ENCODE assay signal across 8 cellular contexts in the genomic region with DNA sequence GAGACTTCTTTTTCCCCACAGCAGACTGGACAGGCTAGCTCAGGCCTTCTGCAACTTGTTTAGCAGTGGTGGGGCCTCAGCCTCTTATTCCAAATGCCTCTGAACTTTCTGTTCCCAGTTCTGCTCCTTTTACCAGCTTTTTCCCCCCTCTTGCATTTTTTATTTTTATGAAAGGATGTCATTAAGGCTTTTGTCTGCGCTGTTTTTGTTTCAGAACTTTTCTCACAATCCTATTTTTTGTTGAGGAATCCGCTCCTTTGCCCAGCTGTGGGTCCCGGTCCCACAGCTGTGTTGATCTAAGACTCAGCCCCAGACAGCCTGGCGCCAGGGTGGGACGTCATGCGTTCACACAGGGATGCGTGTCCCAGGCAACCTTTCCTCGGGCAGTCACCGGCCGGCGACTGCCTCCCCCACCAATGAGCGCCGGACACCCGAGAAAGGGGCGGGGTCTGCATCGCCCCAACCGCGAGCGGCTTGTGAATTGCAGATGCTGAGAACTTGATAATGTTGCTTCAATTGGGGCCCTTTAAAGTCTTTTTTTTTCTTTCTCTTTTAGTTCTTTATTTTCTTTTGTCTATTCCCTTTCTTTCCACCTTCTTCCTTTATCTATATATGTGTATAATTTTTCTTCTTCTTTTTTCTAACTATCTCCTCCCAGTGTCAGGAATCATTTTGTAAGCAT. TPM values are rescaled to one million over a fixed set of nuclear protein-coding genes. Genes with fewer than 3 reads are reported as not detected.
DNase-seq lines count a peak whose midpoint lies in the region; ATAC-seq and TF ChIP-seq lines count a peak whose summit lies in the region.

No MANE protein-coding gene starts in this region.

- CTCF ChIA-PET in AG04450 (lab: Charles Lee) = interaction anchor here (5.3 kb wide), 1 partner anchor 73 kb away, joined by 28 read pairs; no protein-coding TSS in a partner anchor

- no peaks in the 10 kb centered on the region for H3K36me3 Mint-ChIP-seq in activated T-cell treated with anti-CD3 and anti-CD28 coated beads, Interleukin-2, amount 50 U/mL, for 4 hours (ENCODE audit: insufficient read depth)
- H3K36me3 Mint-ChIP-seq in nephron (ENCODE audit: low read depth) = peaks cover 16% of the 10 kb centered on the region
- H3K36me3 Mint-ChIP-seq in activated T-helper 2 cell treated with anti-CD3 and anti-CD28 coated beads, Interferon-gamma antibody, Interleukin-2, Interleukin-4, amounts not matched to agents 10 μg/mL and 5 μg/mL and 100 μg/mL, durations not matched to agents 14 hours and 24 hours and 36 hours (ENCODE audit: low read depth) = peaks cover 5% of the 10 kb centered on the region

- peak overlapping the region; percentile 31 for H3K4me3 ChIP-seq in AG04450 (ENCODE audit: low read depth, low read length)

- no peaks in the 10 kb centered on the region for H3K9me3 Mint-ChIP-seq in activated T-cell treated with anti-CD3 and anti-CD28 coated beads, Interleukin-2, amount 50 U/mL, for 4 hours
- H3K9me3 Mint-ChIP-seq in nephron = no peaks in the 10 kb centered on the region
- no peaks in the 10 kb centered on the region for H3K9me3 Mint-ChIP-seq in activated T-helper 2 cell treated with anti-CD3 and anti-CD28 coated beads, Interferon-gamma antibody, Interleukin-2, Interleukin-4, amounts not matched to agents 10 μg/mL and 5 μg/mL and 100 μg/mL, durations not matched to agents 14 hours and 24 hours and 36 hours

- POLR2A ChIA-PET in AG04450 (lab: Yijun Ruan, JAX) = interaction anchor here (0.5 to 1.7 kb wide), 3 partner anchors 15 to 460 kb away, joined by 3 to 8 read pairs (median 4); no protein-coding TSS in a partner anchor

- DNase-seq in AG04450 (ENCODE audit: low read depth, low spot score) (peak; percentile 92), GM19240 (ENCODE audit: insufficient read length, low spot score) (peak; percentile 68), NCI-H2196 treated with DMSO at 0.1 percent for 48 hours (lab: John Stamatoyannopoulos, UW; ENCODE audit: unreplicated experiment) (peak; percentile 94), foreskin keratinocyte (peak; percentile 63 to 75)
- no peak for DNase-seq in activated T-cell treated with anti-CD3 and anti-CD28 coated beads, Interleukin-2, amount 50 U/mL, for 4 hours
- DNase-seq in activated T-helper 2 cell treated with anti-CD3 and anti-CD28 coated beads, Interferon-gamma antibody, Interleukin-2, Interleukin-4, amounts not matched to agents 10 μg/mL and 5 μg/mL and 100 μg/mL, durations not matched to agents 14 hours and 24 hours and 36 hours (ENCODE audit: low spot score) = no peak

- peak overlapping the region; percentile 99 for H3K27ac Mint-ChIP-seq in nephron
- H3K27ac Mint-ChIP-seq in activated T-helper 2 cell treated with anti-CD3 and anti-CD28 coated beads, Interferon-gamma antibody, Interleukin-2, Interleukin-4, amounts not matched to agents 10 μg/mL and 5 μg/mL and 100 μg/mL, durations not matched to agents 14 hours and 24 hours and 36 hours = no peak overlapping the region

- peaks cover 5% of the 10 kb centered on the region for H3K4me1 ChIP-seq in foreskin keratinocyte

- peaks cover 14% of the 10 kb centered on the region for H3K27me3 Mint-ChIP-seq in activated T-cell treated with anti-CD3 and anti-CD28 coated beads, Interleukin-2, amount 50 U/mL, for 4 hours (ENCODE audit: low read depth)
- H3K27me3 Mint-ChIP-seq in nephron (ENCODE audit: low read depth) = no peaks in the 10 kb centered on the region
- peaks cover 59% of the 10 kb centered on the region for H3K27me3 Mint-ChIP-seq in activated T-helper 2 cell treated with anti-CD3 and anti-CD28 coated beads, Interferon-gamma antibody, Interleukin-2, Interleukin-4, amounts not matched to agents 10 μg/mL and 5 μg/mL and 100 μg/mL, durations not matched to agents 14 hours and 24 hours and 36 hours (ENCODE audit: low read depth)

- ATAC-seq in activated T-cell treated with anti-CD3 and anti-CD28 coated beads, Interleukin-2, amount 50 U/mL, for 4 hours = no peak
- ATAC-seq in foreskin keratinocyte (peak; percentile 56), HG03342 (IDR thresholded peaks at IDR 0.05; ENCODE audit: unreplicated experiment) (no peak)

- intact Hi-C loops in activated T-helper 2 cell treated with anti-CD3 and anti-CD28 coated beads, Interferon-gamma antibody, Interleukin-2, Interleukin-4, amounts not matched to agents 10 μg/mL and 5 μg/mL and 100 μg/mL, durations not matched to agents 14 hours and 24 hours and 36 hours (cut with micrococcal nuclease) = no loop called here

- H3K27me3 ChIP-seq in AG04450 (ENCODE audit: control insufficient read depth, insufficient read depth, low read length) (no peaks in the 10 kb centered on the region), foreskin keratinocyte (peaks cover 3% of the 10 kb centered on the region)

- peaks cover 50% of the 10 kb centered on the region for H3K4me1 Mint-ChIP-seq in activated T-cell treated with anti-CD3 and anti-CD28 coated beads, Interleukin-2, amount 50 U/mL, for 4 hours (ENCODE audit: low read depth)
- peaks cover 76% of the 10 kb centered on the region for H3K4me1 Mint-ChIP-seq in nephron
- peaks cover 45% of the 10 kb centered on the region for H3K4me1 Mint-ChIP-seq in activated T-helper 2 cell treated with anti-CD3 and anti-CD28 coated beads, Interferon-gamma antibody, Interleukin-2, Interleukin-4, amounts not matched to agents 10 μg/mL and 5 μg/mL and 100 μg/mL, durations not matched to agents 14 hours and 24 hours and 36 hours (ENCODE audit: low read depth)

- peak overlapping the region; percentile 42 for H3K4me3 Mint-ChIP-seq in activated T-cell treated with anti-CD3 and anti-CD28 coated beads, Interleukin-2, amount 50 U/mL, for 4 hours
- H3K4me3 Mint-ChIP-seq in nephron = peak overlapping the region; percentile 76 to 87 (median 78)
- H3K4me3 Mint-ChIP-seq in activated T-helper 2 cell treated with anti-CD3 and anti-CD28 coated beads, Interferon-gamma antibody, Interleukin-2, Interleukin-4, amounts not matched to agents 10 μg/mL and 5 μg/mL and 100 μg/mL, durations not matched to agents 14 hours and 24 hours and 36 hours (ENCODE audit: low read depth) = no peak overlapping the region

- H3K27ac ChIP-seq in AG04450 (ENCODE audit: low read depth, low read length) = peak overlapping the region; percentile 98
- peak overlapping the region; percentile 23 for H3K27ac ChIP-seq in foreskin keratinocyte

- no peaks in the 10 kb centered on the region; the same call in 1 of the 2 replicates for H3K9me3 ChIP-seq in AG04450 (ENCODE audit: control insufficient read depth, insufficient read depth, low read length)

- no peak for TF ChIP-seq CTCF in AG04450 (IDR thresholded peaks at IDR 0.05; ENCODE audit: low read depth, low read length)
- TF ChIP-seq CTCF in foreskin keratinocyte (conservative IDR thresholded peaks at IDR 0.05) = no peak
- TF ChIP-seq CTCF in nephron (IDR thresholded peaks at IDR 0.05; ENCODE audit: unreplicated experiment in 3 of 3) = no peak

RNA-seq across cellular contexts. Expression of gene ID3, which starts 3.0 kb away (rescaled TPM):
- polyA plus RNA-seq in AG04450 (2011; rRNA removed) (15.3 and 25.0 TPM in 2 replicates), foreskin keratinocyte (10.2 and 17.0 TPM in 2 replicates)
- polyA minus RNA-seq in AG04450 (2011; rRNA and poly(A)+ RNA removed) = 27.0 and 45.8 TPM in 2 replicates
- total RNA-seq in activated T-cell treated with anti-CD3 and anti-CD28 coated beads, Interleukin-2, amount 50 U/mL, for 4 hours = 10 to 100 TPM; 15.1 to 17.1 (median 15.1) TPM
- total RNA-seq in foreskin keratinocyte = 7.8 and 13.0 TPM in 2 replicates
- 24.7 and 26.9 TPM in 2 replicates for total RNA-seq in activated T-helper 2 cell treated with anti-CD3 and anti-CD28 coated beads, Interferon-gamma antibody, Interleukin-2, Interleukin-4, amounts not matched to agents 10 μg/mL and 5 μg/mL and 100 μg/mL, durations not matched to agents 14 hours and 24 hours and 36 hours

RNA-seq across cellular contexts. Expression of gene E2F2, which starts 31.2 kb away (rescaled TPM):
- polyA plus RNA-seq in AG04450 (2011; rRNA removed) (0.05 and 0.06 TPM in 2 replicates), foreskin keratinocyte (0.37 and 0.45 TPM in 2 replicates)
- polyA minus RNA-seq in AG04450 (2011; rRNA and poly(A)+ RNA removed) = 0.26 and 0.46 TPM in 2 replicates
- 1 to 10 TPM; 5.5 to 9.3 (median 7.2) TPM for total RNA-seq in activated T-cell treated with anti-CD3 and anti-CD28 coated beads, Interleukin-2, amount 50 U/mL, for 4 hours
- total RNA-seq in foreskin keratinocyte = 0.95 and 1.2 TPM in 2 replicates
- 17.2 and 18.6 TPM in 2 replicates for total RNA-seq in activated T-helper 2 cell treated with anti-CD3 and anti-CD28 coated beads, Interferon-gamma antibody, Interleukin-2, Interleukin-4, amounts not matched to agents 10 μg/mL and 5 μg/mL and 100 μg/mL, durations not matched to agents 14 hours and 24 hours and 36 hours

Comparison
In these comparisons a context has a peak if more than half of its experiments do, and no peak if none do; other contexts are left out.
1. DNase-seq: peak in AG04450 (single experiment), GM19240 (single experiment), NCI-H2196 treated with DMSO at 0.1 percent for 48 hours (single experiment) and foreskin keratinocyte (2 of 2); none in activated T-cell treated with anti-CD3 and anti-CD28 coated beads, Interleukin-2, amount 50 U/mL, for 4 hours (single experiment) and activated T-helper 2 cell treated with anti-CD3 and anti-CD28 coated beads, Interferon-gamma antibody, Interleukin-2, Interleukin-4, amounts not matched to agents 10 μg/mL and 5 μg/mL and 100 μg/mL, durations not matched to agents 14 hours and 24 hours and 36 hours (single experiment).